In genomic region chr2:164794432-164795231, GRCh38 we compare ENCODE assay signal across 1 cellular context.
TF ChIP-seq lines count a peak whose summit lies in the region.

No MANE protein-coding gene starts in this region.

TF ChIP-seq in SK-N-SH, 30 proteins besides CTCF, POLR2A, EP300 and RAD21 (continued from another document):
- TF ChIP-seq PBX3 (IDR thresholded peaks at IDR 0.05), result no peak
